In genomic region chr2:23386422-23387220, GRCh38 we compare ENCODE assay signal across 8 cellular contexts. TPM values are rescaled to one million over a fixed set of nuclear protein-coding genes. Genes with fewer than 3 reads are reported as not detected.
DNase-seq lines count a peak whose midpoint lies in the region; ATAC-seq and TF ChIP-seq lines count a peak whose summit lies in the region.

No MANE protein-coding gene starts in this region.

- H3K27me3 ChIP-seq in ACC112 (ENCODE audit: insufficient read depth, low read length) (no peaks in the 10 kb centered on the region), upper lobe of left lung (peaks cover 0 to 18% (median 7%) of the 10 kb centered on the region in 4 donors)
- peaks cover 14% of the 10 kb centered on the region for H3K27me3 ChIP-seq in effector memory CD4-positive, alpha-beta T cell (replicated peaks; ENCODE audit: control insufficient read depth, insufficient read depth, low read length, poor library complexity, severe bottlenecking)

- H3K4me3 ChIP-seq in ACC112 (ENCODE audit: low read depth, low read length), result peak overlapping the region; percentile 90
- H3K4me3 ChIP-seq in SK-N-MC, result peak overlapping the region; percentile 88
- H3K4me3 ChIP-seq in effector memory CD4-positive, alpha-beta T cell (ENCODE audit: insufficient read depth, low read depth, low read length, poor library complexity, severe bottlenecking), result peak overlapping the region; percentile 32
- H3K4me3 ChIP-seq in mesodermal cell (ENCODE audit: extremely low read depth, insufficient read depth, low read length, poor library complexity, severe bottlenecking), result peak overlapping the region; percentile 53
- peak overlapping the region; percentile 29 to 81 (median 70) for H3K4me3 ChIP-seq in upper lobe of left lung

- ATAC-seq in upper lobe of left lung (ENCODE audit: low FRiP score in 2 of 2) (peak in 1 of 2 donors; percentile 19), HG02970 (IDR thresholded peaks at IDR 0.05; ENCODE audit: low FRiP score, unreplicated experiment) (no peak)

- H3K9me3 ChIP-seq in SK-N-MC (ENCODE audit: low read depth, low read length), result no peaks in the 10 kb centered on the region
- no peaks in the 10 kb centered on the region for H3K9me3 ChIP-seq in effector memory CD4-positive, alpha-beta T cell (ENCODE audit: control insufficient read depth, low read length)
- H3K9me3 ChIP-seq in mesodermal cell (ENCODE audit: control insufficient read depth, low read length), result no peaks in the 10 kb centered on the region
- H3K9me3 ChIP-seq in upper lobe of left lung, result no peaks in the 10 kb centered on the region

- TF ChIP-seq EP300 in upper lobe of left lung (IDR thresholded peaks at IDR 0.05), result no peak

- H3K36me3 ChIP-seq in ACC112 (ENCODE audit: insufficient read depth, low read length) (no peaks in the 10 kb centered on the region), SK-N-MC (ENCODE audit: insufficient read depth, low read length) (no peaks in the 10 kb centered on the region), mesodermal cell (ENCODE audit: control insufficient read depth, insufficient read depth, low read length) (no peaks in the 10 kb centered on the region), upper lobe of left lung (no peaks in the 10 kb centered on the region)
- H3K36me3 ChIP-seq in effector memory CD4-positive, alpha-beta T cell (ENCODE audit: control insufficient read depth, insufficient read depth, low read length), result no peaks in the 10 kb centered on the region

- H2AFZ ChIP-seq in ACC112 (ENCODE audit: low read length, unreplicated experiment), result peak overlapping the region; percentile 64

- TF ChIP-seq CTCF in upper lobe of left lung (IDR thresholded peaks at IDR 0.05), result no peak

- 1% methylated on average over 71 to 75 of the region's 86 CpGs for WGBS in mesodermal cell (ENCODE audit: insufficient coverage in 2 of 2), 2 experiments
- WGBS in upper lobe of left lung, 2 donors, result 1 to 3% methylated on average over 20 to 79 of the region's 86 CpGs

- peak overlapping the region; percentile 69 for H3K9ac ChIP-seq in SK-N-MC (ENCODE audit: insufficient read length)

- TF ChIP-seq POLR2A in upper lobe of left lung (IDR thresholded peaks at IDR 0.05), result no peak

- DNase-seq in GM19238 (ENCODE audit: insufficient read length, low spot score) (peak; percentile 32), SK-N-MC (ENCODE audit: low read depth, low spot score) (no peak), upper lobe of left lung (peak; percentile 33 to 91), cortex of kidney (lab: John Stamatoyannopoulos, UW) (no peak)
- DNase-seq in effector memory CD4-positive, alpha-beta T cell, result no peak

- H3K4me1 ChIP-seq in ACC112 (ENCODE audit: control insufficient read depth, insufficient read depth, low read length, unreplicated experiment) (peaks cover 21% of the 10 kb centered on the region), mesodermal cell (ENCODE audit: control insufficient read depth, insufficient read depth, low read length, poor library complexity, severe bottlenecking) (peaks cover 7% of the 10 kb centered on the region), upper lobe of left lung (peaks cover 12 to 32% (median 21%) of the 10 kb centered on the region in 4 donors)
- no peaks in the 10 kb centered on the region for H3K4me1 ChIP-seq in effector memory CD4-positive, alpha-beta T cell (ENCODE audit: control insufficient read depth, insufficient read depth, low read length, poor library complexity, severe bottlenecking)

- H3K79me2 ChIP-seq in ACC112 (ENCODE audit: control insufficient read depth, insufficient read depth, low read length, unreplicated experiment), result peaks cover 44% of the 10 kb centered on the region

- H3K27ac ChIP-seq in ACC112 (ENCODE audit: low read depth, low read length) (no peak overlapping the region), SK-N-MC (no peak overlapping the region), mesodermal cell (ENCODE audit: low read depth, low read length, severe bottlenecking) (no peak overlapping the region), upper lobe of left lung (peak overlapping the region in 1 of 4 donors; percentile 37)
- H3K27ac ChIP-seq in effector memory CD4-positive, alpha-beta T cell (ENCODE audit: insufficient read depth, low read length, poor library complexity, severe bottlenecking), result no peak overlapping the region

RNA-seq across cellular contexts. Expression of gene KLHL29, which starts 1.6 kb away (rescaled TPM):
- polyA plus RNA-seq in mesodermal cell (2013, experiment 1 of 2), result 7.4 TPM
- polyA plus RNA-seq in mesodermal cell (2013, experiment 2 of 2), result 7.0 TPM
- total RNA-seq in upper lobe of left lung, result 10 to 100 TPM in 5 of 6 donors, 1 to 10 TPM in 1; 8.6 to 34.4 (median 18.2) TPM

Comparison
In these comparisons a context has a peak if more than half of its experiments do, and no peak if none do; other contexts are left out.
1. H3K4me3 ChIP-seq: peak in every context shown above with its lines; median percentile 90 in ACC112; 88 in SK-N-MC; 70 in upper lobe of left lung; 53 in mesodermal cell; 32 in effector memory CD4-positive, alpha-beta T cell.
2. DNase-seq: peak in GM19238 (single experiment) and upper lobe of left lung (2 of 2); none in SK-N-MC (single experiment), effector memory CD4-positive, alpha-beta T cell (0 of 3) and cortex of kidney (single experiment).